ENCODE assay signal across 16 cellular contexts in the genomic region with DNA sequence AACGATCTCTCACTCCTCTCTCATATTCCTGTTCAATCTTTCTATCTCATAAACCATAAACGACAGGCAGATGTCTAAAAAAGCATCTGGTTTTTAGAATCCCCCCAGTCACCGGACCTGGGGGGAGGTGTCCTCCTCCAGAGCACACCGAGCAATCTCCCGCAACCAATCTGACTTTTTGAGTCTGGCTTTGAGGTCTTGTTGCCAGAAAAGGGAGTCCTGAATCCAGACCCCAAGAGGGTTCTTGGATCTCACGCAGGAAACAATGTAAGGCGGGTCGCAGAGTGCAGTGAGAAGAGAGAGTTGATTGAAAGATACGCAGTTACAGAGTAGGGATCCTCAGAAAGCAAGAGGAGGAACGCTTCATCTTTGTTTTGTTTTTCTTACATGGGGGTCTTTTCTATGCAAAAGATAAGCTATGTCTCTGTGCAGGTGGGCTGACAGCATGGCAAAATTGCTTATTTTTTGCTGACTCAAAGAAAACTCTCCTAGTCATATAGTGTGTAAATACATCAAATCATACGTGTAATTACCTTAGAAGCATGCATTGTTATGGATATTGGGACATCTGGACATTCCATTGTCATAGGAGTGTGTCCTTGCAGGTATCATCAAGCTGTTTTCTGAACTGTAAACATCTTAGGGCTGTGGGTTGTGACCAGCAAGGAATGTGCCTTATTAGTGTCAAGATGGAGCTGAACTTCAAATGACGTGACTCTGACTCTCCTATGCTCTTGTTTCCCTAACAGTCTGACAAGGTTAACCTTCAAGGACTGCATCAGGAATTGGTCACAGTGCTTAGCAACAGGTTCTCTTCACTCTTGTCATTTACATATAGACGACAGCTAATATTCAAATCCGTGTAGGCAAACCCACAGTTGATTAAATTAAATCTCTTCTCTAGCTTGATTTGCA.
DNase-seq lines count a peak whose midpoint lies in the region; ATAC-seq and TF ChIP-seq lines count a peak whose summit lies in the region.
"Had no signal": no experiment of that assay in that cellular context is flagged by ENCODE, and none has a peak within 500 bp of the region (broad histone marks: within the 10 kb centered on the region; RNA-seq: fewer than 3 reads in every experiment).

No MANE protein-coding gene starts in this region.

- H3K9me2 ChIP-seq in neural cell (ENCODE audit: insufficient read depth, low read length): no peaks in the 10 kb centered on the region

- no peak for TF ChIP-seq RAD21 in neural cell (conservative IDR thresholded peaks at IDR 0.05)

- H3K79me2 ChIP-seq in neural cell (replicated peaks; ENCODE audit: insufficient read depth, low read length): no peaks in the 10 kb centered on the region
- H3K79me2 ChIP-seq: parathyroid adenoma had no signal

- intact Hi-C loops in Caco-2 (cut with micrococcal nuclease; ENCODE audit: unreplicated experiment): loop anchor here (5.0 to 10.0 kb wide), 2 partner anchors 236 to 304 kb away; no protein-coding TSS in a partner anchor

- H3K27ac Mint-ChIP-seq in Caco-2 (ENCODE audit: unreplicated experiment): peak overlapping the region; percentile 80
- no peak overlapping the region for H3K27ac Mint-ChIP-seq in endothelial cell (ENCODE audit: unreplicated experiment)
- H3K27ac Mint-ChIP-seq in stimulated activated effector memory CD8-positive, alpha-beta T cell treated with anti-CD3 and anti-CD28 coated beads, Interleukin-12 subunit alpha, Interleukin-12 subunit beta, amount 100 ng/mL, for 72 hours: no peak overlapping the region
- H3K27ac Mint-ChIP-seq in activated CD4-positive, alpha-beta T cell treated with anti-CD3 and anti-CD28 coated beads, Interleukin-2, amount 10 ng/mL, durations not matched to agents 7 days and 5 days: no peak overlapping the region
- H3K27ac Mint-ChIP-seq: activated naive CD4-positive, alpha-beta T cell treated with anti-CD3 and anti-CD28 coated beads, Interleukin-2, amount 10 ng/mL, durations not matched to agents 7 days and 5 days; stimulated activated memory B cell treated with anti-CD40 and anti-IgM and Interleukin-4, amounts not matched to agents 10 μg/mL and 1 μg/mL and 100 μg/mL, for 72 hours had no signal

- H3K4me3 Mint-ChIP-seq in Caco-2 (ENCODE audit: unreplicated experiment) (peak overlapping the region; percentile 72), endothelial cell (ENCODE audit: unreplicated experiment) (peak overlapping the region; percentile 67)
- H3K4me3 Mint-ChIP-seq in stimulated activated effector memory CD8-positive, alpha-beta T cell treated with anti-CD3 and anti-CD28 coated beads, Interleukin-12 subunit alpha, Interleukin-12 subunit beta, amount 100 ng/mL, for 72 hours: no peak overlapping the region
- no peak overlapping the region for H3K4me3 Mint-ChIP-seq in activated CD4-positive, alpha-beta T cell treated with anti-CD3 and anti-CD28 coated beads, Interleukin-2, amount 10 ng/mL, durations not matched to agents 7 days and 5 days
- H3K4me3 Mint-ChIP-seq: activated naive CD4-positive, alpha-beta T cell treated with anti-CD3 and anti-CD28 coated beads, Interleukin-2, amount 10 ng/mL, durations not matched to agents 7 days and 5 days; stimulated activated memory B cell treated with anti-CD40 and anti-IgM and Interleukin-4, amounts not matched to agents 10 μg/mL and 1 μg/mL and 100 μg/mL, for 72 hours had no signal

- CTCF ChIA-PET in Caco-2 (lab: Charles Lee): interaction anchor here (2.0 kb wide), 1 partner anchor 159 kb away, joined by 7 read pairs; the partner anchor contains the start of gene DAPK1
- CTCF ChIA-PET in activated CD4-positive, alpha-beta T cell treated with anti-CD3 and anti-CD28 coated beads, Interleukin-2, amount 10 ng/mL, durations not matched to agents 7 days and 5 days (lab: Charles Lee): no interaction called here

- no peak overlapping the region for H3K27ac ChIP-seq in neural cell (ENCODE audit: low read length)
- H3K27ac ChIP-seq: BLaER1, parathyroid adenoma had no signal

- H3K27me3 Mint-ChIP-seq in Caco-2 (ENCODE audit: insufficient read depth, unreplicated experiment) (no peaks in the 10 kb centered on the region), endothelial cell (ENCODE audit: unreplicated experiment) (peaks cover 2% of the 10 kb centered on the region)
- peaks cover 25% of the 10 kb centered on the region for H3K27me3 Mint-ChIP-seq in activated CD4-positive, alpha-beta T cell treated with anti-CD3 and anti-CD28 coated beads, Interleukin-2, amount 10 ng/mL, durations not matched to agents 7 days and 5 days

- H3K9me3 Mint-ChIP-seq in Caco-2 (ENCODE audit: unreplicated experiment): no peaks in the 10 kb centered on the region
- H3K9me3 Mint-ChIP-seq in endothelial cell (ENCODE audit: unreplicated experiment): no peaks in the 10 kb centered on the region
- H3K9me3 Mint-ChIP-seq in stimulated activated effector memory CD8-positive, alpha-beta T cell treated with anti-CD3 and anti-CD28 coated beads, Interleukin-12 subunit alpha, Interleukin-12 subunit beta, amount 100 ng/mL, for 72 hours: no peaks in the 10 kb centered on the region
- no peaks in the 10 kb centered on the region for H3K9me3 Mint-ChIP-seq in activated CD4-positive, alpha-beta T cell treated with anti-CD3 and anti-CD28 coated beads, Interleukin-2, amount 10 ng/mL, durations not matched to agents 7 days and 5 days
- H3K9me3 Mint-ChIP-seq: activated naive CD4-positive, alpha-beta T cell treated with anti-CD3 and anti-CD28 coated beads, Interleukin-2, amount 10 ng/mL, durations not matched to agents 7 days and 5 days had no signal

- H3K36me3 Mint-ChIP-seq in Caco-2 (ENCODE audit: insufficient read depth, unreplicated experiment) (no peaks in the 10 kb centered on the region), endothelial cell (ENCODE audit: low read depth, unreplicated experiment) (peaks cover 5% of the 10 kb centered on the region)
- H3K36me3 Mint-ChIP-seq in stimulated activated effector memory CD8-positive, alpha-beta T cell treated with anti-CD3 and anti-CD28 coated beads, Interleukin-12 subunit alpha, Interleukin-12 subunit beta, amount 100 ng/mL, for 72 hours: no peaks in the 10 kb centered on the region
- H3K36me3 Mint-ChIP-seq in activated CD4-positive, alpha-beta T cell treated with anti-CD3 and anti-CD28 coated beads, Interleukin-2, amount 10 ng/mL, durations not matched to agents 7 days and 5 days (ENCODE audit: low read depth): no peaks in the 10 kb centered on the region
- H3K36me3 Mint-ChIP-seq: activated naive CD4-positive, alpha-beta T cell treated with anti-CD3 and anti-CD28 coated beads, Interleukin-2, amount 10 ng/mL, durations not matched to agents 7 days and 5 days; stimulated activated memory B cell treated with anti-CD40 and anti-IgM and Interleukin-4, amounts not matched to agents 10 μg/mL and 1 μg/mL and 100 μg/mL, for 72 hours had no signal

- peaks cover 8% of the 10 kb centered on the region for H3K4me1 Mint-ChIP-seq in Caco-2 (ENCODE audit: low read depth, unreplicated experiment)
- H3K4me1 Mint-ChIP-seq in endothelial cell (ENCODE audit: unreplicated experiment): peaks cover 10% of the 10 kb centered on the region
- peaks cover 7% of the 10 kb centered on the region for H3K4me1 Mint-ChIP-seq in stimulated activated effector memory CD8-positive, alpha-beta T cell treated with anti-CD3 and anti-CD28 coated beads, Interleukin-12 subunit alpha, Interleukin-12 subunit beta, amount 100 ng/mL, for 72 hours
- peaks cover 5% of the 10 kb centered on the region for H3K4me1 Mint-ChIP-seq in activated CD4-positive, alpha-beta T cell treated with anti-CD3 and anti-CD28 coated beads, Interleukin-2, amount 10 ng/mL, durations not matched to agents 7 days and 5 days

- H4K20me1 ChIP-seq in neural cell (ENCODE audit: insufficient read depth): no peaks in the 10 kb centered on the region
- H4K20me1 ChIP-seq: BLaER1 had no signal

- ATAC-seq in GM19324 (IDR thresholded peaks at IDR 0.05; ENCODE audit: low FRiP score, unreplicated experiment): no peak
- ATAC-seq in stimulated activated effector memory CD8-positive, alpha-beta T cell treated with anti-CD3 and anti-CD28 coated beads, Interleukin-12 subunit alpha, Interleukin-12 subunit beta, amount 100 ng/mL, for 72 hours: no peak
- ATAC-seq: left colon; stimulated activated memory B cell treated with anti-CD40 and anti-IgM and Interleukin-4, amounts not matched to agents 10 μg/mL and 1 μg/mL and 100 μg/mL, for 72 hours had no signal

- no peak overlapping the region for H2AFZ ChIP-seq in neural cell (ENCODE audit: low read depth, low read length)
- H2AFZ ChIP-seq: parathyroid adenoma had no signal

- peaks cover 10% of the 10 kb centered on the region for H3K4me1 ChIP-seq in Caco-2
- H3K4me1 ChIP-seq in NT2/D1 (ENCODE audit: insufficient read depth, insufficient read length): peaks cover 2% of the 10 kb centered on the region
- H3K4me1 ChIP-seq: BLaER1, parathyroid adenoma had no signal

- peak overlapping the region; percentile 56 for H3K4me2 ChIP-seq in neural cell (ENCODE audit: low read length)
- H3K4me2 ChIP-seq: BLaER1 had no signal

- H3K36me3 ChIP-seq in Caco-2 (ENCODE audit: control insufficient read depth, insufficient read depth, low read length): no peaks in the 10 kb centered on the region
- H3K36me3 ChIP-seq in NT2/D1 (ENCODE audit: insufficient read depth, insufficient read length, low read length): no peaks in the 10 kb centered on the region
- H3K36me3 ChIP-seq in neural cell (ENCODE audit: insufficient read depth, low read length): no peaks in the 10 kb centered on the region
- H3K36me3 ChIP-seq: BLaER1 had no signal

- DNase-seq in Caco-2 (no peak), NT2/D1 (ENCODE audit: low read depth, low spot score) (no peak), endothelial cell (ENCODE audit: low spot score) (no peak), D341Med (ENCODE audit: low spot score) (no peak)
- DNase-seq in stimulated activated effector memory CD8-positive, alpha-beta T cell treated with anti-CD3 and anti-CD28 coated beads, Interleukin-12 subunit alpha, Interleukin-12 subunit beta, amount 100 ng/mL, for 72 hours (ENCODE audit: low spot score in 2 of 2): no peak
- no peak for DNase-seq in activated CD4-positive, alpha-beta T cell treated with anti-CD3 and anti-CD28 coated beads, Interleukin-2, amount 10 ng/mL, durations not matched to agents 7 days and 5 days
- DNase-seq: activated naive CD4-positive, alpha-beta T cell treated with anti-CD3 and anti-CD28 coated beads, Interleukin-2, amount 10 ng/mL, durations not matched to agents 7 days and 5 days; cortex of kidney; left colon; NCI-H2029 treated with DMSO at 0.1 percent for 48 hours; stimulated activated CD4-positive, alpha-beta T cell treated with anti-CD3 and anti-CD28 coated beads, Interleukin-1b, Interleukin-23, amount 100 ng/mL, for 48 hours had no signal

- POLR2A ChIA-PET in Caco-2 (lab: Charles Lee): no interaction called here
- POLR2A ChIA-PET in activated CD4-positive, alpha-beta T cell treated with anti-CD3 and anti-CD28 coated beads, Interleukin-2, amount 10 ng/mL, durations not matched to agents 7 days and 5 days (lab: Charles Lee): no interaction called here

- H3K9ac ChIP-seq in NT2/D1 (ENCODE audit: insufficient read length, low read depth) (no peak overlapping the region), neural cell (ENCODE audit: low read length) (no peak overlapping the region)
- H3K9ac ChIP-seq: BLaER1, parathyroid adenoma had no signal

- no TSS peak for BruUV-seq in Caco-2 (replicated peaks; lab: Mats Ljungman, UMichigan)

- no peak for TF ChIP-seq CTCF in Caco-2 (IDR thresholded peaks at IDR 0.05; ENCODE audit: insufficient read depth in 1 of 2, low read depth in 1 of 2, low read length in 1 of 2, severe bottlenecking in 1 of 2, unreplicated experiment in 1 of 2)
- TF ChIP-seq CTCF in endothelial cell (IDR thresholded peaks at IDR 0.05; ENCODE audit: unreplicated experiment): no peak
- TF ChIP-seq CTCF in neural cell (IDR thresholded peaks at IDR 0.05; ENCODE audit: poor library complexity, severe bottlenecking): no peak

- H3F3A ChIP-seq in neural cell (ENCODE audit: insufficient read depth, low read length, poor library complexity, severe bottlenecking): no peaks in the 10 kb centered on the region

- H3K9me3 ChIP-seq in Caco-2 (no peaks in the 10 kb centered on the region), NT2/D1 (ENCODE audit: insufficient read depth, low read length) (no peaks in the 10 kb centered on the region), neural cell (ENCODE audit: low read length) (no peaks in the 10 kb centered on the region)

- no peak overlapping the region for H3K4me3 ChIP-seq in Caco-2 (ENCODE audit: low read depth, low read length)
- H3K4me3 ChIP-seq in NT2/D1 (ENCODE audit: insufficient read length, low read depth): peak overlapping the region; percentile 31
- H3K4me3 ChIP-seq in neural cell (ENCODE audit: low read length): peak overlapping the region; percentile 63
- H3K4me3 ChIP-seq: BLaER1 had no signal

- H3K27me3 ChIP-seq in Caco-2 (replicated peaks; ENCODE audit: control insufficient read depth, insufficient read depth, low read length) (no peaks in the 10 kb centered on the region), NT2/D1 (ENCODE audit: insufficient read depth, insufficient read length) (no peaks in the 10 kb centered on the region), neural cell (ENCODE audit: insufficient read depth, low read depth, low read length) (peaks cover 3% of the 10 kb centered on the region)
- H3K27me3 ChIP-seq: BLaER1 had no signal

- no peak for TF ChIP-seq EP300 in neural cell (conservative IDR thresholded peaks at IDR 0.05; ENCODE audit: poor library complexity, severe bottlenecking)

Comparison
In these comparisons a context has a peak if more than half of its experiments do, and no peak if none do; other contexts are left out.
1. H3K4me3 Mint-ChIP-seq: peak in Caco-2 (single experiment) and endothelial cell (single experiment); none in stimulated activated effector memory CD8-positive, alpha-beta T cell treated with anti-CD3 and anti-CD28 coated beads, Interleukin-12 subunit alpha, Interleukin-12 subunit beta, amount 100 ng/mL, for 72 hours (single experiment) and activated CD4-positive, alpha-beta T cell treated with anti-CD3 and anti-CD28 coated beads, Interleukin-2, amount 10 ng/mL, durations not matched to agents 7 days and 5 days (single experiment).